In the genomic region with DNA sequence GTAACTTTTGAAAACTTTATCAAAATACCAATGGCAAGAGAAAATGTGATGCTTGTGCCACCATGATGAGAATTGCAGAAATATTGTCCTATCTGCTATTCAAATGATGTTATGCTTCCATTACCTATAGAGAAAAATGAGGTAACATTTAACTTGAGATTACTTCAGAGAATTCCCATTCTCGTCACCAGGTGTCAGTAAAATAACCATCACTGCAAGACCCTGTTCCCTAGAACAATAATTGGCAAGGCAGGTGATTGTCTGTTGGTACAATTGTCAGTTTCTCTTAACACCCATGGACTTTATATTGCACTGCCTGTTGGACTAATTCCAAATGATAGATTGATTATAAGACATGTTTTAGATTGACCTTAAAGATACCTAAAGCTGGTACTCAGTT, we compare ENCODE assay signal across 20 cellular contexts.
A peak's percentile ranks its signal among the peaks of the same experiment; 100 is the strongest.
DNase-seq lines count a peak whose midpoint lies in the region; TF ChIP-seq lines count a peak whose summit lies in the region.
"Had no signal": no experiment of that assay in that cellular context is flagged by ENCODE, and none has a peak within 500 bp of the region (broad histone marks: within the 10 kb centered on the region; RNA-seq: fewer than 3 reads in every experiment).

No MANE protein-coding gene starts in this region.

- H3K9me3 ChIP-seq in ascending aorta, result no peaks in the 10 kb centered on the region
- no peaks in the 10 kb centered on the region for H3K9me3 ChIP-seq in HAP-1
- H3K9me3 ChIP-seq: thyroid gland had no signal

- in situ Hi-C loops in ACHN (cut with HindIII; ENCODE audit: low pct_ligation_motif_present, low pct_unique_long_range_greater_than_20kb, low sequenced_read_pairs), result no loop called here
- in situ Hi-C loops in HAP-1 (cut with MboI; ENCODE audit: low sequenced_read_pairs), result no loop called here

- no peaks in the 10 kb centered on the region for H3K36me3 ChIP-seq in ascending aorta
- no peaks in the 10 kb centered on the region for H3K36me3 ChIP-seq in HAP-1 (replicated peaks)
- H3K36me3 ChIP-seq: thyroid gland had no signal

- intact Hi-C loops in ascending aorta (cut with DNase I), result no loop called here

- no peaks in the 10 kb centered on the region for H3K27me3 ChIP-seq in ascending aorta
- no peaks in the 10 kb centered on the region for H3K27me3 ChIP-seq in HAP-1 (ENCODE audit: low read depth)
- H3K27me3 ChIP-seq: thyroid gland had no signal

- H3K4me3 ChIP-seq in ascending aorta, result no peak overlapping the region
- no peak overlapping the region for H3K4me3 ChIP-seq in HAP-1
- H3K4me3 ChIP-seq: thyroid gland had no signal

- H3K4me1 ChIP-seq in ascending aorta (no peaks in the 10 kb centered on the region), HAP-1 (no peaks in the 10 kb centered on the region)
- H3K4me1 ChIP-seq: thyroid gland had no signal

- no peak for TF ChIP-seq CTCF in ascending aorta (IDR thresholded peaks at IDR 0.05)

- peak; percentile 17 for DNase-seq in ACHN
- DNase-seq in DMS53 treated with DMSO at 0.1 percent for 48 hours (lab: John Stamatoyannopoulos, UW; ENCODE audit: unreplicated experiment), result peak; percentile 63
- DNase-seq in NAMALWA (ENCODE audit: low spot score), result peak; percentile 6
- peak; percentile 18 for DNase-seq in cerebellar cortex (ENCODE audit: low spot score)
- DNase-seq in ascending aorta (ENCODE audit: low spot score in 2 of 2), result no peak
- no peak for DNase-seq in HAP-1 (ENCODE audit: low spot score in 2 of 2)
- DNase-seq in activated T-cell treated with anti-CD3 and anti-CD28 coated beads, Interleukin-2, amount 50 U/mL, for 1 hour, result no peak
- DNase-seq: activated CD4-positive, alpha-beta T cell treated with anti-CD3 and anti-CD28 coated beads for 4 hours; activated CD8-positive, alpha-beta memory T cell treated with anti-CD3 and anti-CD28 coated beads, Interleukin-2, amount 50 U/mL, for 4 hours; anterior cingulate cortex; foreskin melanocyte; Kasumi-1; left cardiac atrium; midbrain; NCI-H2081 treated with DMSO at 0.1 percent for 48 hours; NCI-H82; stimulated activated CD4-positive, alpha-beta T cell treated with anti-CD3 and anti-CD28 coated beads, Interleukin-12 subunit alpha, Interleukin-12 subunit beta, amount 100 ng/mL, for 4 hours; stimulated activated naive B cell treated with anti-CD40 and anti-IgM and Interleukin-4, amounts not matched to agents 10 μg/mL and 1 μg/mL and 100 μg/mL, for 72 hours; thyroid gland had no signal

- H3K27ac ChIP-seq in ascending aorta, result no peak overlapping the region
- H3K27ac ChIP-seq: HL-60, thyroid gland had no signal

Comparison
In these comparisons a context has a peak if more than half of its experiments do, and no peak if none do; other contexts are left out.
1. DNase-seq: peak in ACHN (single experiment), DMS53 treated with DMSO at 0.1 percent for 48 hours (single experiment), NAMALWA (single experiment) and cerebellar cortex (single experiment); none in ascending aorta (0 of 2), HAP-1 (0 of 2) and activated T-cell treated with anti-CD3 and anti-CD28 coated beads, Interleukin-2, amount 50 U/mL, for 1 hour (single experiment).